Comparison of ENCODE assay signal across 28 cellular contexts in genomic region chr13:70938462-70938861, GRCh38.
"Had no signal": no experiment of that assay in that cellular context is flagged by ENCODE, and none has a peak within 500 bp of the region (broad histone marks: within the 10 kb centered on the region; RNA-seq: fewer than 3 reads in every experiment).

No MANE protein-coding gene starts in this region.

- H3K27ac ChIP-seq: colonic mucosa, coronary artery, dorsolateral prefrontal cortex, epithelial cell of prostate, esophagus muscularis mucosa, esophagus squamous epithelium, foreskin keratinocyte, gastrocnemius medialis, gastroesophageal sphincter, heart left ventricle, heart right ventricle had no signal

- H3K4me1 ChIP-seq: colonic mucosa, esophagus muscularis mucosa, esophagus squamous epithelium, foreskin keratinocyte, gastrocnemius medialis, gastroesophageal sphincter, heart left ventricle, heart right ventricle had no signal

- ATAC-seq: effector memory CD8-positive, alpha-beta T cell; esophagus mucosa; foreskin keratinocyte; gastrocnemius medialis; gastroesophageal sphincter; heart left ventricle; heart right ventricle had no signal

- H3K4me3 ChIP-seq: colonic mucosa, coronary artery, dorsolateral prefrontal cortex, esophagus muscularis mucosa, esophagus squamous epithelium, gastrocnemius medialis, gastroesophageal sphincter, heart left ventricle, heart right ventricle had no signal

- DNase-seq: colonic mucosa; cortex of kidney; dermis blood vessel endothelial cell; dorsolateral prefrontal cortex; effector CD4-positive, alpha-beta T cell; effector CD8-positive, alpha-beta T cell; effector memory CD4-positive, alpha-beta T cell; effector memory CD8-positive, alpha-beta T cell; endodermal cell; erythroblast; esophagus squamous epithelium; foreskin fibroblast; foreskin keratinocyte; foreskin melanocyte; gastrocnemius medialis; glutamatergic neuron; head of caudate nucleus; heart left ventricle; heart right ventricle had no signal

- H3K27me3 ChIP-seq: colonic mucosa, dorsolateral prefrontal cortex, esophagus muscularis mucosa, esophagus squamous epithelium, foreskin keratinocyte, gastrocnemius medialis, gastroesophageal sphincter, heart left ventricle, heart right ventricle had no signal

- H3K9me3 ChIP-seq: colonic mucosa, esophagus muscularis mucosa, esophagus squamous epithelium, gastrocnemius medialis, gastroesophageal sphincter, heart left ventricle, heart right ventricle had no signal

- FAIRE-seq: colon, endometrium, endothelial cell of umbilical vein, frontal cortex had no signal

- H3K36me3 ChIP-seq: colonic mucosa, esophagus muscularis mucosa, esophagus squamous epithelium, gastrocnemius medialis, gastroesophageal sphincter, heart left ventricle, heart right ventricle had no signal
